In the genomic region with DNA sequence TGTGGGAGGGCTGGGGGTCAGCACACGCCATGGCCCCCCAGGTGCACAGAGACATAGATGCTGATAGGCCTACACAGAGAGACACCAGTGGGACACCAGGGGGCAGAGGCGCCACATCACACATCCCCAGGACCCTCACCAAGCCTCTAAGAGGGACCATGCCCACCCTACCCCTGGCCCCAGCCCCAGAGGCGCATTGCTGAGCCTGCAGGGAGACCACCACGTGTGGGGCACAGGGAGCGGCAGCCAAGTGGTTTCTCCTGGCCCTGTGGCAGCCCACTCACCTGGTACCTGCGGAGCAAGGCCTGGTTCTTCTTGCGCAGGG, we compare ENCODE assay signal across 1 cellular context.
TF ChIP-seq lines count a peak whose summit lies in the region.

No MANE protein-coding gene starts in this region.

TF ChIP-seq in H1, 55 proteins besides CTCF, POLR2A, EP300 and RAD21:
- no peak for TF ChIP-seq BRCA1 (IDR thresholded peaks at IDR 0.05; ENCODE audit: low read depth, low read length)
- no peak for TF ChIP-seq SRF (IDR thresholded peaks at IDR 0.05; ENCODE audit: low read depth, low read length)
- no peak for TF ChIP-seq CTBP2 (IDR thresholded peaks at IDR 0.05; ENCODE audit: borderline replicate concordance, insufficient read depth, insufficient read length, low read length)
- TF ChIP-seq RFX5 (IDR thresholded peaks at IDR 0.05; ENCODE audit: borderline replicate concordance, low read depth, low read length), result no peak
- no peak for TF ChIP-seq ASH2L (IDR thresholded peaks at IDR 0.05; ENCODE audit: low read length)
- TF ChIP-seq HDAC2 (IDR thresholded peaks at IDR 0.05; ENCODE audit: borderline replicate concordance in 1 of 2, low read depth in 2 of 2, low read length in 2 of 2), result no peak
- TF ChIP-seq CBX5 (IDR thresholded peaks at IDR 0.05; ENCODE audit: low read depth, low read length), result no peak
- TF ChIP-seq SUZ12 (IDR thresholded peaks at IDR 0.05; ENCODE audit: low read length), result no peak
- no peak for TF ChIP-seq SP2 (IDR thresholded peaks at IDR 0.05; ENCODE audit: low read length)
- no peak for TF ChIP-seq GABPA (IDR thresholded peaks at IDR 0.05; ENCODE audit: borderline replicate concordance, insufficient read depth, low read length)
- no peak for TF ChIP-seq SAP30 (IDR thresholded peaks at IDR 0.05; ENCODE audit: insufficient read depth, insufficient replicate concordance, low read length)
- no peak for TF ChIP-seq RNF2 (IDR thresholded peaks at IDR 0.05; ENCODE audit: borderline replicate concordance, low read depth, low read length, missing control alignments, poor library complexity, severe bottlenecking)
- no peak for TF ChIP-seq NRF1 (IDR thresholded peaks at IDR 0.05; ENCODE audit: low read depth, low read length)
- TF ChIP-seq, protein P1, sequence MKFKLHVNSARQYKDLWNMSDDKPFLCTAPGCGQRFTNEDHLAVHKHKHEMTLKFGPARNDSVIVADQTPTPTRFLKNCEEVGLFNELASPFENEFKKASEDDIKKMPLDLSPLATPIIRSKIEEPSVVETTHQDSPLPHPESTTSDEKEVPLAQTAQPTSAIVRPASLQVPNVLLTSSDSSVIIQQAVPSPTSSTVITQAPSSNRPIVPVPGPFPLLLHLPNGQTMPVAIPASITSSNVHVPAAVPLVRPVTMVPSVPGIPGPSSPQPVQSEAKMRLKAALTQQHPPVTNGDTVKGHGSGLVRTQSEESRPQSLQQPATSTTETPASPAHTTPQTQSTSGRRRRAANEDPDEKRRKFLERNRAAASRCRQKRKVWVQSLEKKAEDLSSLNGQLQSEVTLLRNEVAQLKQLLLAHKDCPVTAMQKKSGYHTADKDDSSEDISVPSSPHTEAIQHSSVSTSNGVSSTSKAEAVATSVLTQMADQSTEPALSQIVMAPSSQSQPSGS (IDR thresholded peaks at IDR 0.05; ENCODE audit: low read length), result no peak
- TF ChIP-seq EZH2 (IDR thresholded peaks at IDR 0.05; ENCODE audit: low read depth, low read length, severe bottlenecking), result no peak
